ENCODE assay signal across 13 cellular contexts in genomic region chr6:53797304-53797703, GRCh38. TPM values are rescaled to one million over a fixed set of nuclear protein-coding genes. Genes with fewer than 3 reads are reported as not detected.
A peak's percentile ranks its signal among the peaks of the same experiment; 100 is the strongest.
DNase-seq lines count a peak whose midpoint lies in the region; ATAC-seq and TF ChIP-seq lines count a peak whose summit lies in the region.
"Had no signal": no experiment of that assay in that cellular context is flagged by ENCODE, and none has a peak within 500 bp of the region (broad histone marks: within the 10 kb centered on the region; RNA-seq: fewer than 3 reads in every experiment).

No MANE protein-coding gene starts in this region.

- TF ChIP-seq EP300 in esophagus muscularis mucosa (IDR thresholded peaks at IDR 0.05): no peak

- no peak for TF ChIP-seq POLR2A in esophagus muscularis mucosa (IDR thresholded peaks at IDR 0.05; ENCODE audit: low read depth)

- intact Hi-C loops in Caco-2 (cut with micrococcal nuclease; ENCODE audit: unreplicated experiment): no loop called here
- intact Hi-C loops in esophagus muscularis mucosa (cut with DNase I): loop anchor here (10.0 kb wide), 4 partner anchors 97 to 803 kb away; partner anchors contain the start of genes GCLC and GSTA4

- H3K27ac ChIP-seq in esophagus muscularis mucosa (replicated peaks in 1 of 4): peak overlapping the region in 1 of 4 donors; percentile 82
- H3K27ac ChIP-seq: psoas muscle had no signal

- peak overlapping the region; percentile 97 for H3K4me3 Mint-ChIP-seq in Caco-2 (ENCODE audit: unreplicated experiment)
- peak overlapping the region; percentile 29 for H3K4me3 Mint-ChIP-seq in WTC11
- no peak overlapping the region for H3K4me3 Mint-ChIP-seq in stimulated activated memory B cell treated with anti-CD40 and anti-IgM and Interleukin-4, amounts not matched to agents 10 μg/mL and 1 μg/mL and 100 μg/mL, for 72 hours

- WGBS in esophagus muscularis mucosa: 97% methylated on average over 2 of the region's 2 CpGs

- H3K4me3 ChIP-seq in Caco-2 (ENCODE audit: low read depth, low read length): no peak overlapping the region
- H3K4me3 ChIP-seq in esophagus muscularis mucosa: peak overlapping the region in 3 of 4 donors; percentile 77 to 95 (median 80)
- peak overlapping the region; percentile 84 for H3K4me3 ChIP-seq in retinal pigment epithelial cell (ENCODE audit: low read length)
- H3K4me3 ChIP-seq: psoas muscle had no signal

- POLR2A ChIA-PET in Caco-2 (lab: Charles Lee) (no interaction called here), WTC11 (lab: Charles Lee) (no interaction called here)

- CTCF ChIA-PET in Caco-2 (lab: Charles Lee) (interaction anchor here (3.0 to 4.5 kb wide), 2 partner anchors 63 to 159 kb away, joined by 12 to 30 read pairs; no protein-coding TSS in a partner anchor), WTC11 (lab: Charles Lee) (interaction anchor here (2.8 to 5.0 kb wide), 2 partner anchors 72 to 159 kb away, joined by 9 to 51 read pairs; no protein-coding TSS in a partner anchor)

- H3K4me1 Mint-ChIP-seq in Caco-2 (ENCODE audit: low read depth, unreplicated experiment): peaks cover 43% of the 10 kb centered on the region
- H3K4me1 Mint-ChIP-seq in WTC11: peaks cover 35% of the 10 kb centered on the region
- peaks cover 48% of the 10 kb centered on the region for H3K4me1 Mint-ChIP-seq in stimulated activated memory B cell treated with anti-CD40 and anti-IgM and Interleukin-4, amounts not matched to agents 10 μg/mL and 1 μg/mL and 100 μg/mL, for 72 hours

- H3K9me3 ChIP-seq in Caco-2: no peaks in the 10 kb centered on the region
- H3K9me3 ChIP-seq in esophagus muscularis mucosa: no peaks in the 10 kb centered on the region
- H3K9me3 ChIP-seq: psoas muscle had no signal

- no peak for ATAC-seq in WTC11
- no peak for ATAC-seq in HG03571 (IDR thresholded peaks at IDR 0.05; ENCODE audit: unreplicated experiment)
- ATAC-seq in stimulated activated memory B cell treated with anti-CD40 and anti-IgM and Interleukin-4, amounts not matched to agents 10 μg/mL and 1 μg/mL and 100 μg/mL, for 72 hours: no peak
- ATAC-seq: psoas muscle had no signal

- H3K4me1 ChIP-seq in Caco-2: peaks cover 21% of the 10 kb centered on the region
- H3K4me1 ChIP-seq in esophagus muscularis mucosa: peaks cover 16 to 37% (median 33%) of the 10 kb centered on the region in 4 donors

- H3K36me3 ChIP-seq in Caco-2 (ENCODE audit: control insufficient read depth, insufficient read depth, low read length) (no peaks in the 10 kb centered on the region; the same call in 1 of the 2 replicates), esophagus muscularis mucosa (no peaks in the 10 kb centered on the region)

- no TSS peak for BruUV-seq in Caco-2 (replicated peaks; lab: Mats Ljungman, UMichigan)

- TF ChIP-seq CTCF in Caco-2 (IDR thresholded peaks at IDR 0.05; ENCODE audit: insufficient read depth in 1 of 2, low read depth in 1 of 2, low read length in 1 of 2, severe bottlenecking in 1 of 2, unreplicated experiment in 1 of 2): no peak
- no peak for TF ChIP-seq CTCF in WTC11 (IDR thresholded peaks at IDR 0.05)
- no peak for TF ChIP-seq CTCF in esophagus muscularis mucosa (IDR thresholded peaks at IDR 0.05)
- TF ChIP-seq CTCF in retinal pigment epithelial cell (conservative IDR thresholded peaks at IDR 0.05; ENCODE audit: low read depth, low read length): no peak

- H3K27me3 ChIP-seq in Caco-2 (replicated peaks; ENCODE audit: control insufficient read depth, insufficient read depth, low read length): no peaks in the 10 kb centered on the region
- no peaks in the 10 kb centered on the region for H3K27me3 ChIP-seq in esophagus muscularis mucosa

- H3K36me3 Mint-ChIP-seq in Caco-2 (ENCODE audit: insufficient read depth, unreplicated experiment): peaks cover 51% of the 10 kb centered on the region
- no peaks in the 10 kb centered on the region for H3K36me3 Mint-ChIP-seq in WTC11
- no peaks in the 10 kb centered on the region for H3K36me3 Mint-ChIP-seq in stimulated activated memory B cell treated with anti-CD40 and anti-IgM and Interleukin-4, amounts not matched to agents 10 μg/mL and 1 μg/mL and 100 μg/mL, for 72 hours

- H3K27ac Mint-ChIP-seq in Caco-2 (ENCODE audit: unreplicated experiment): no peak overlapping the region
- H3K27ac Mint-ChIP-seq in WTC11: no peak overlapping the region
- H3K27ac Mint-ChIP-seq in stimulated activated memory B cell treated with anti-CD40 and anti-IgM and Interleukin-4, amounts not matched to agents 10 μg/mL and 1 μg/mL and 100 μg/mL, for 72 hours: no peak overlapping the region

- H3K9me3 Mint-ChIP-seq in Caco-2 (ENCODE audit: unreplicated experiment): no peaks in the 10 kb centered on the region
- H3K9me3 Mint-ChIP-seq in WTC11: no peaks in the 10 kb centered on the region
- no peaks in the 10 kb centered on the region for H3K9me3 Mint-ChIP-seq in stimulated activated memory B cell treated with anti-CD40 and anti-IgM and Interleukin-4, amounts not matched to agents 10 μg/mL and 1 μg/mL and 100 μg/mL, for 72 hours

- DNase-seq in Caco-2 (no peak), WTC11 (ENCODE audit: low spot score) (no peak), esophagus muscularis mucosa (ENCODE audit: extremely low spot score) (no peak), retinal pigment epithelial cell (ENCODE audit: low read depth) (no peak), SW 1271 (lab: John Stamatoyannopoulos, UW) (no peak)
- no peak for DNase-seq in activated effector memory CD4-positive, alpha-beta T cell treated with Interleukin-2 at 50 U/mL for 16 hours
- DNase-seq: activated naive CD4-positive, alpha-beta T cell treated with Interleukin-2 at 50 U/mL for 16 hours; NCI-H187 treated with DMSO at 0.1 percent for 48 hours; NCI-H526 treated with DMSO at 0.1 percent for 48 hours; psoas muscle; substantia nigra had no signal

- H3K27me3 Mint-ChIP-seq in Caco-2 (ENCODE audit: insufficient read depth, unreplicated experiment) (no peaks in the 10 kb centered on the region), WTC11 (ENCODE audit: low read depth) (peaks cover 20% of the 10 kb centered on the region)
- H3K27me3 Mint-ChIP-seq in stimulated activated memory B cell treated with anti-CD40 and anti-IgM and Interleukin-4, amounts not matched to agents 10 μg/mL and 1 μg/mL and 100 μg/mL, for 72 hours: no peaks in the 10 kb centered on the region

TF ChIP-seq in WTC11, 78 proteins besides CTCF, POLR2A, EP300 and RAD21:
- TF ChIP-seq ZNF671 (CRISPR knock-in tag; IDR thresholded peaks at IDR 0.05) (no peak), CREM (CRISPR knock-in tag; IDR thresholded peaks at IDR 0.05) (no peak), NR2C2 (CRISPR knock-in tag; IDR thresholded peaks at IDR 0.05) (no peak)

RNA-seq across cellular contexts. Expression of gene LRRC1, which starts 2.5 kb away (rescaled TPM):
- total RNA-seq in Caco-2 (2022) (60.8 and 66.1 TPM in 2 replicates), WTC11 (2021) (12.6 to 13.2 TPM (median 12.7 TPM) in 3 replicates), esophagus muscularis mucosa (10 to 100 TPM; 10.4 to 13.0 (median 12.6) TPM)
